Comparison of ENCODE assay signal across 24 cellular contexts in genomic region chr11:125933030-125933813, GRCh38. TPM values are rescaled to one million over a fixed set of nuclear protein-coding genes. Genes with fewer than 3 reads are reported as not detected.
A peak's percentile ranks its signal among the peaks of the same experiment; 100 is the strongest.
DNase-seq lines count a peak whose midpoint lies in the region; ATAC-seq and TF ChIP-seq lines count a peak whose summit lies in the region.
"Had no signal": no experiment of that assay in that cellular context is flagged by ENCODE, and none has a peak within 500 bp of the region (broad histone marks: within the 10 kb centered on the region; RNA-seq: fewer than 3 reads in every experiment).

No MANE protein-coding gene starts in this region.

- H3K36me3 ChIP-seq in DND-41 (ENCODE audit: insufficient read depth, low read length) (no peaks in the 10 kb centered on the region), GM23338 (ENCODE audit: insufficient read depth) (no peaks in the 10 kb centered on the region)
- H3K36me3 ChIP-seq: ascending aorta, gastrocnemius medialis, thyroid gland, WERI-Rb-1 had no signal

- POLR2A ChIA-PET in HEK293T (lab: Yijun Ruan, JAX) = no interaction called here

- no peaks in the 10 kb centered on the region for H3K9me3 ChIP-seq in DND-41 (ENCODE audit: insufficient read depth, low read length, severe bottlenecking)
- H3K9me3 ChIP-seq: ascending aorta, gastrocnemius medialis, thyroid gland had no signal

- H3K4me1 ChIP-seq in DND-41 (ENCODE audit: insufficient read depth, low read length) (peaks cover 2% of the 10 kb centered on the region), GM23338 (ENCODE audit: insufficient read depth) (peaks cover 10% of the 10 kb centered on the region)
- H3K4me1 ChIP-seq: ascending aorta, gastrocnemius medialis had no signal

- TF ChIP-seq CTCF in DND-41 (IDR thresholded peaks at IDR 0.05; ENCODE audit: borderline replicate concordance, extremely low read depth, low read length, poor library complexity, severe bottlenecking) = no peak
- no peak for TF ChIP-seq CTCF in GM23338 (conservative IDR thresholded peaks at IDR 0.05; ENCODE audit: low read depth in 2 of 2)
- no peak for TF ChIP-seq CTCF in nephron (IDR thresholded peaks at IDR 0.05; ENCODE audit: unreplicated experiment in 3 of 3)
- TF ChIP-seq CTCF in mesothelial cell of epicardium (IDR thresholded peaks at IDR 0.05; ENCODE audit: unreplicated experiment) = no peak

- CTCF ChIA-PET in HEK293T (lab: Yijun Ruan, JAX) = no interaction called here

- H3K27me3 Mint-ChIP-seq in GM23338 (ENCODE audit: insufficient read depth, low read depth, poor library complexity) (peaks cover 3% of the 10 kb centered on the region), nephron (ENCODE audit: low read depth) (peaks cover 8% of the 10 kb centered on the region), mesothelial cell of epicardium (ENCODE audit: low read depth) (peaks cover 2% of the 10 kb centered on the region)

- H3K36me3 Mint-ChIP-seq in GM23338 (ENCODE audit: low read depth) (no peaks in the 10 kb centered on the region), nephron (ENCODE audit: low read depth) (no peaks in the 10 kb centered on the region), mesothelial cell of epicardium (no peaks in the 10 kb centered on the region)
- H3K36me3 Mint-ChIP-seq: stimulated activated naive B cell treated with anti-CD40 and anti-IgM and Interleukin-4, amounts not matched to agents 10 μg/mL and 1 μg/mL and 100 μg/mL, for 72 hours had no signal

- H3K4me2 ChIP-seq in DND-41 (ENCODE audit: insufficient read depth, low read length) (no peak overlapping the region), GM23338 (peak overlapping the region; percentile 68)

- H3K27ac Mint-ChIP-seq in GM23338 = peak overlapping the region; percentile 70
- peak overlapping the region; percentile 47 to 89 (median 88) for H3K27ac Mint-ChIP-seq in nephron
- no peak overlapping the region for H3K27ac Mint-ChIP-seq in mesothelial cell of epicardium
- H3K27ac Mint-ChIP-seq: activated naive CD4-positive, alpha-beta T cell treated with anti-CD3 and anti-CD28 coated beads for 36 hours; stimulated activated naive B cell treated with anti-CD40 and anti-IgM and Interleukin-4, amounts not matched to agents 10 μg/mL and 1 μg/mL and 100 μg/mL, for 72 hours had no signal

- H3K4me3 ChIP-seq in DND-41 (ENCODE audit: low read depth in 1 of 2, low read length in 2 of 2) = no peak overlapping the region
- no peak overlapping the region for H3K4me3 ChIP-seq in GM23338
- H3K4me3 ChIP-seq: ascending aorta, gastrocnemius medialis, thyroid gland had no signal

- no peak overlapping the region for H3K27ac ChIP-seq in DND-41 (ENCODE audit: low read length)
- no peak overlapping the region for H3K27ac ChIP-seq in GM23338 (ENCODE audit: low read depth)
- H3K27ac ChIP-seq: ascending aorta, gastrocnemius medialis, thyroid gland, WERI-Rb-1 had no signal

- H3K9me2 ChIP-seq in GM23338 (ENCODE audit: insufficient read depth) = no peaks in the 10 kb centered on the region

- no peaks in the 10 kb centered on the region for H3K79me2 ChIP-seq in DND-41 (ENCODE audit: insufficient read depth, low read length)
- no peaks in the 10 kb centered on the region for H3K79me2 ChIP-seq in GM23338 (replicated peaks; ENCODE audit: insufficient read depth)

- peak; percentile 12 for DNase-seq in DND-41
- peak; percentile 59 for DNase-seq in GM23338 (ENCODE audit: low spot score)
- peak; percentile 5 for DNase-seq in activated CD8-positive, alpha-beta memory T cell treated with anti-CD3 and anti-CD28 coated beads, Interleukin-2, amount 50 U/mL, for 24 hours (ENCODE audit: extremely low read depth)
- DNase-seq in mesothelial cell of epicardium (ENCODE audit: low spot score in 2 of 2, unreplicated experiment in 2 of 2) = no peak
- no peak for DNase-seq in HEK293T (ENCODE audit: extremely low spot score)
- DNase-seq in DMS114 treated with DMSO at 0.1 percent for 48 hours (lab: John Stamatoyannopoulos, UW; ENCODE audit: unreplicated experiment) = no peak
- DNase-seq: activated naive CD4-positive, alpha-beta T cell treated with anti-CD3 and anti-CD28 coated beads for 36 hours; erythroblast; gastrocnemius medialis; GF-D8; NCI-H1930; NCI-H345; occipital lobe; right cardiac atrium; stimulated activated naive B cell treated with anti-CD40 and anti-IgM and Interleukin-4, amounts not matched to agents 10 μg/mL and 1 μg/mL and 100 μg/mL, for 72 hours; thyroid gland; WERI-Rb-1 had no signal

- H3K9me3 Mint-ChIP-seq in GM23338 (no peaks in the 10 kb centered on the region), nephron (no peaks in the 10 kb centered on the region), mesothelial cell of epicardium (no peaks in the 10 kb centered on the region)
- H3K9me3 Mint-ChIP-seq: activated naive CD4-positive, alpha-beta T cell treated with anti-CD3 and anti-CD28 coated beads for 36 hours; central memory CD8-positive, alpha-beta T cell; stimulated activated naive B cell treated with anti-CD40 and anti-IgM and Interleukin-4, amounts not matched to agents 10 μg/mL and 1 μg/mL and 100 μg/mL, for 72 hours had no signal

- H3K4me1 Mint-ChIP-seq in GM23338 (peaks cover 33% of the 10 kb centered on the region), nephron (peaks cover 56% of the 10 kb centered on the region), mesothelial cell of epicardium (peaks cover 44% of the 10 kb centered on the region)
- H3K4me1 Mint-ChIP-seq: central memory CD8-positive, alpha-beta T cell; stimulated activated naive B cell treated with anti-CD40 and anti-IgM and Interleukin-4, amounts not matched to agents 10 μg/mL and 1 μg/mL and 100 μg/mL, for 72 hours had no signal

- no peaks in the 10 kb centered on the region for H3F3A ChIP-seq in GM23338 (replicated peaks; ENCODE audit: low read depth)

- peaks cover 14% of the 10 kb centered on the region for H3K27me3 ChIP-seq in DND-41 (ENCODE audit: insufficient read depth, low read length, poor library complexity)
- no peaks in the 10 kb centered on the region for H3K27me3 ChIP-seq in GM23338 (ENCODE audit: insufficient read depth)
- H3K27me3 ChIP-seq: ascending aorta, gastrocnemius medialis, thyroid gland had no signal

- peak; percentile 31; the same call in 1 of the 3 replicates for ATAC-seq in DND-41 (ENCODE audit: insufficient read depth, low read depth)
- peak; percentile 75 for ATAC-seq in GM23338
- ATAC-seq: gastrocnemius medialis; right cardiac atrium; stimulated activated naive B cell treated with anti-CD40 and anti-IgM and Interleukin-4, amounts not matched to agents 10 μg/mL and 1 μg/mL and 100 μg/mL, for 72 hours had no signal

- H3K4me3 Mint-ChIP-seq in GM23338 (peak overlapping the region; percentile 20; the same call in 2 of the 3 replicates), nephron (peak overlapping the region in 1 of 3 experiments; percentile 6), mesothelial cell of epicardium (no peak overlapping the region)
- H3K4me3 Mint-ChIP-seq: activated naive CD4-positive, alpha-beta T cell treated with anti-CD3 and anti-CD28 coated beads for 36 hours; central memory CD8-positive, alpha-beta T cell; stimulated activated naive B cell treated with anti-CD40 and anti-IgM and Interleukin-4, amounts not matched to agents 10 μg/mL and 1 μg/mL and 100 μg/mL, for 72 hours had no signal

- H2AFZ ChIP-seq in DND-41 (ENCODE audit: low read depth, low read length) (no peak overlapping the region), GM23338 (no peak overlapping the region; the same call in 1 of the 2 replicates)

- H4K20me1 ChIP-seq in DND-41 (ENCODE audit: insufficient read depth, low read length) = no peaks in the 10 kb centered on the region
- H4K20me1 ChIP-seq in GM23338 (replicated peaks; ENCODE audit: insufficient read depth) = no peaks in the 10 kb centered on the region

- H3K9ac ChIP-seq in DND-41 (ENCODE audit: low read depth, low read length) = no peak overlapping the region

TF ChIP-seq in GM23338, 12 proteins besides CTCF, POLR2A, EP300 and RAD21 (continues in another document):
- TF ChIP-seq STAT1 (IDR thresholded peaks at IDR 0.05; ENCODE audit: unreplicated experiment) = no peak
- TF ChIP-seq POLR2AphosphoS5 (IDR thresholded peaks at IDR 0.05; ENCODE audit: low read depth) = no peak
- no peak for TF ChIP-seq JUNB (IDR thresholded peaks at IDR 0.05; ENCODE audit: unreplicated experiment)
- no peak for TF ChIP-seq ZNF331 (CRISPR knock-in tag; IDR thresholded peaks at IDR 0.05; ENCODE audit: low read depth)
- no peak for TF ChIP-seq EZH2phosphoT487 (IDR thresholded peaks at IDR 0.05; ENCODE audit: unreplicated experiment)
- TF ChIP-seq EZH2 (IDR thresholded peaks at IDR 0.05; ENCODE audit: low read depth, unreplicated experiment) = no peak

TF ChIP-seq in HEK293T, 16 proteins besides CTCF, POLR2A, EP300 and RAD21:
- TF ChIP-seq FOXK2 (IDR thresholded peaks at IDR 0.05) = no peak
- TF ChIP-seq L3MBTL2 (conservative IDR thresholded peaks at IDR 0.05) = no peak
- TF ChIP-seq PKNOX1 (IDR thresholded peaks at IDR 0.05) = no peak
- no peak for TF ChIP-seq SUZ12 (IDR thresholded peaks at IDR 0.05)
- TF ChIP-seq NFRKB (IDR thresholded peaks at IDR 0.05) = no peak
- TF ChIP-seq ELF4 (IDR thresholded peaks at IDR 0.05) = no peak
TF ChIP-seq in HEK293T: peak in this region for 0.

RNA-seq across cellular contexts. Expression of gene VSIG10L2, which starts 12.6 kb away (rescaled TPM):
- not detected in 2 replicates for total RNA-seq in GM23338 (2014; rRNA removed; shearing (Covaris generic))
- polyA plus RNA-seq in GM23338 (2016; fragmentation: Nextera tagmentation; extraction: Ambion mirVana) = 0.59 and 0.63 TPM in 2 replicates
- not detected in 3 replicates for total RNA-seq in mesothelial cell of epicardium
- total RNA-seq: activated CD8-positive, alpha-beta memory T cell treated with anti-CD3 and anti-CD28 coated beads for 36 hours; activated naive CD4-positive, alpha-beta T cell treated with anti-CD3 and anti-CD28 coated beads for 36 hours; ascending aorta; myocyte; occipital lobe; RPMI7951; T-helper 2 cell treated with Interferon-gamma antibody and Interleukin-4, amounts not matched to agents 100 ng/mL and 5 ng/mL, for 36 hours; thyroid gland had no signal

RNA-seq across cellular contexts. Expression of gene DDX25, which starts 28.9 kb away (rescaled TPM):
- 20.7 and 23.6 TPM in 2 replicates for total RNA-seq in GM23338 (2014; rRNA removed; shearing (Covaris generic))
- 20.6 and 21.2 TPM in 2 replicates for polyA plus RNA-seq in GM23338 (2016; fragmentation: Nextera tagmentation; extraction: Ambion mirVana)
- total RNA-seq in mesothelial cell of epicardium = 0.98 to 1.7 TPM (median 1.1 TPM) in 3 replicates
- total RNA-seq: activated naive CD4-positive, alpha-beta T cell treated with anti-CD3 and anti-CD28 coated beads for 36 hours; ascending aorta; gastrocnemius medialis; myocyte; right cardiac atrium; T-helper 2 cell treated with Interferon-gamma antibody and Interleukin-4, amounts not matched to agents 100 ng/mL and 5 ng/mL, for 36 hours had no signal

RNA-seq across cellular contexts. Expression of gene PUS3, which starts 30.2 kb away (rescaled TPM):
- 24.1 and 35.8 TPM in 2 replicates for total RNA-seq in GM23338 (2014; rRNA removed; shearing (Covaris generic))
- polyA plus RNA-seq in GM23338 (2016; fragmentation: Nextera tagmentation; extraction: Ambion mirVana) = 12.0 and 15.8 TPM in 2 replicates
- total RNA-seq in mesothelial cell of epicardium = 9.1 to 9.9 TPM (median 9.7 TPM) in 3 replicates

RNA-seq across cellular contexts. Expression of gene HYLS1, which starts 45.8 kb away (rescaled TPM):
- 13.1 and 14.6 TPM in 2 replicates for total RNA-seq in GM23338 (2014; rRNA removed; shearing (Covaris generic))
- 20.7 and 25.7 TPM in 2 replicates for polyA plus RNA-seq in GM23338 (2016; fragmentation: Nextera tagmentation; extraction: Ambion mirVana)
- total RNA-seq in mesothelial cell of epicardium = 5.2 to 5.8 TPM (median 5.4 TPM) in 3 replicates

Comparison
In these comparisons a context has a peak if more than half of its experiments do, and no peak if none do; other contexts are left out.
1. DNase-seq: peak in DND-41 (single experiment), GM23338 (single experiment) and activated CD8-positive, alpha-beta memory T cell treated with anti-CD3 and anti-CD28 coated beads, Interleukin-2, amount 50 U/mL, for 24 hours (single experiment); none in mesothelial cell of epicardium (0 of 2), HEK293T (single experiment) and DMS114 treated with DMSO at 0.1 percent for 48 hours (single experiment).